Comparison of ENCODE assay signal across 25 cellular contexts in genomic region chr11:22561283-22561682, GRCh38.
"Had no signal": no experiment of that assay in that cellular context is flagged by ENCODE, and none has a peak within 500 bp of the region (broad histone marks: within the 10 kb centered on the region; RNA-seq: fewer than 3 reads in every experiment).

No MANE protein-coding gene starts in this region.

- DNase-seq: cortex of kidney; dermis blood vessel endothelial cell; dorsolateral prefrontal cortex; effector CD4-positive, alpha-beta T cell; effector CD8-positive, alpha-beta T cell; effector memory CD4-positive, alpha-beta T cell; effector memory CD8-positive, alpha-beta T cell; endodermal cell; erythroblast; esophagus squamous epithelium; foreskin fibroblast; foreskin keratinocyte; foreskin melanocyte; gastrocnemius medialis; glutamatergic neuron; head of caudate nucleus; heart left ventricle; heart right ventricle; hippocampal formation had no signal

- H3K36me3 ChIP-seq: esophagus muscularis mucosa, esophagus squamous epithelium, gastrocnemius medialis, gastroesophageal sphincter, heart left ventricle, heart right ventricle had no signal

- H3K9me3 ChIP-seq: esophagus muscularis mucosa, esophagus squamous epithelium, gastrocnemius medialis, gastroesophageal sphincter had no signal

- ATAC-seq: effector memory CD8-positive, alpha-beta T cell; esophagus mucosa; foreskin keratinocyte; gastrocnemius medialis; gastroesophageal sphincter; heart left ventricle; heart right ventricle had no signal

- H3K79me2 ChIP-seq: hepatocyte had no signal

- H3K4me1 ChIP-seq: esophagus muscularis mucosa, esophagus squamous epithelium, foreskin keratinocyte, gastroesophageal sphincter, heart left ventricle, heart right ventricle had no signal

- H2AFZ ChIP-seq: hepatocyte had no signal

- H3K4me3 ChIP-seq: coronary artery, dorsolateral prefrontal cortex, esophagus muscularis mucosa, esophagus squamous epithelium, gastrocnemius medialis, gastroesophageal sphincter, heart left ventricle, heart right ventricle, hepatocyte had no signal

- H3K4me2 ChIP-seq: hepatocyte had no signal

- H3K27me3 ChIP-seq: dorsolateral prefrontal cortex, esophagus squamous epithelium, gastrocnemius medialis, heart left ventricle, heart right ventricle, hepatocyte had no signal

- H3K27ac ChIP-seq: coronary artery, dorsolateral prefrontal cortex, epithelial cell of prostate, esophagus muscularis mucosa, esophagus squamous epithelium, foreskin keratinocyte, gastrocnemius medialis, gastroesophageal sphincter, heart left ventricle, heart right ventricle, hepatocyte had no signal
